ENCODE assay signal across 25 cellular contexts in the genomic region with DNA sequence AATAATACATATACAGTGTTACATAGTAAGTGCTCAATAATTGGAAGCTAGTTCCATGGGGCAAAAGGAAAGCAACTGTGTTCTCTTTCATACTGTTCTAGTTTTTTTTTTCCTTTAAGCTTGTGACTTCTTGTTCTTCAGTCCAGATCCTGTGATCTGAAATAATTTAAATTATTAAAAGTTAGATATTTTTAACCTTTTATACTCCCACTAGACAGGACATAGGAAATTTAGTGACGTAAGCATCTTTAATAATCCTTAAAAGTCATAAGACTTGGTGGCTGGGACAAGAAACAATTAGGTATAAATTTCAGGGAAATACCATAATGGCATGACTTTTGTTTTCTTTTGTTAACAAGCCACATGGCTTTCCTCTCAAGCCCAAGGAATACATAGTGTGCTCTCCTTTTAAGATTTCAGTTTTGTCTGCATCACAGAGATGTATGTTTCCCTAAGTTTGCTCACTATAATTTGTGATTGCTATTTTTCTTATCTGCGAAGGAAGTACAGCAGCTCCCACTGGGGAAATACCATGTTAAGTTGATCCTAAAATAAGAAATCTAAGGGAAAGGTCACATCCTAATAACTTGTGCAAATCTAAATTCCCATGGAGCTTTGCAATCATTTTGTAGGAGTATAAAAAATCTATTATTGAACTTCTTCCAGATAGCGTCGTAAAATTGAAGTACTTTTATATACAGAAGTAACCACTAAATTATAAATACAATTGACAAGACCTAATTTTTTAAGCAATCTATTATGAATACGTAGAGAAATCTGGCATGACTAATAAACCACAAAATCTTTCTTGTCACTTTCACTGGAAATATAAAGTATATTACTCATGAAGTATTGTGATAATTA. TPM values are rescaled to one million over a fixed set of nuclear protein-coding genes. Genes with fewer than 3 reads are reported as not detected.
DNase-seq lines count a peak whose midpoint lies in the region; ATAC-seq and TF ChIP-seq lines count a peak whose summit lies in the region.
"Had no signal": no experiment of that assay in that cellular context is flagged by ENCODE, and none has a peak within 500 bp of the region (broad histone marks: within the 10 kb centered on the region; RNA-seq: fewer than 3 reads in every experiment).

No MANE protein-coding gene starts in this region.

- H3K36me3 Mint-ChIP-seq in chondrocyte (ENCODE audit: low read depth), result peaks cover 7% of the 10 kb centered on the region
- H3K36me3 Mint-ChIP-seq: naive thymus-derived CD4-positive, alpha-beta T cell; T-cell had no signal

- no peaks in the 10 kb centered on the region for H3K9me3 Mint-ChIP-seq in chondrocyte (ENCODE audit: low read depth)
- H3K9me3 Mint-ChIP-seq: CD4-positive, alpha-beta T cell; naive thymus-derived CD4-positive, alpha-beta T cell; T-cell had no signal

- no peak overlapping the region for H3K4me3 Mint-ChIP-seq in chondrocyte (ENCODE audit: unreplicated experiment)
- H3K4me3 Mint-ChIP-seq: CD4-positive, alpha-beta T cell; naive thymus-derived CD4-positive, alpha-beta T cell; T-cell had no signal

- peaks cover 9% of the 10 kb centered on the region for H3K4me1 Mint-ChIP-seq in chondrocyte (ENCODE audit: low read depth)
- H3K4me1 Mint-ChIP-seq: T-cell had no signal

- no peak for TF ChIP-seq CTCF in chondrocyte (IDR thresholded peaks at IDR 0.05)
- TF ChIP-seq CTCF in left ventricle myocardium inferior (IDR thresholded peaks at IDR 0.05; ENCODE audit: borderline replicate concordance), result no peak
- TF ChIP-seq CTCF in spleen (IDR thresholded peaks at IDR 0.05 in 8 of 11, conservative IDR thresholded peaks at IDR 0.05 in 3 of 11), result no peak

- ATAC-seq in GM18498 (IDR thresholded peaks at IDR 0.05; ENCODE audit: unreplicated experiment) (no peak), GM21723 (IDR thresholded peaks at IDR 0.05; ENCODE audit: unreplicated experiment) (no peak), GM18907 (IDR thresholded peaks at IDR 0.05; ENCODE audit: unreplicated experiment) (no peak), HG02623 (IDR thresholded peaks at IDR 0.05; ENCODE audit: unreplicated experiment) (no peak)
- ATAC-seq: activated CD4-positive, CD25-positive, alpha-beta regulatory T cell treated with anti-CD3 and anti-CD28 coated beads, Interleukin-2, amount 50 U/mL, for 24 hours; gastroesophageal sphincter; naive thymus-derived CD4-positive, alpha-beta T cell; sciatic nerve; T-cell had no signal

- H3K27ac ChIP-seq in left ventricle myocardium inferior (replicated peaks) (peak overlapping the region; percentile 76), spleen (peak overlapping the region in 7 of 8 donors; percentile 22 to 56 (median 52))
- H3K27ac ChIP-seq: epithelial cell of prostate, gastroesophageal sphincter had no signal

- 47 to 73% (median 61%) methylated on average over 5 of the region's 5 CpGs for WGBS in spleen, 5 donors

- H3K27me3 Mint-ChIP-seq in chondrocyte (ENCODE audit: low read depth), result peaks cover 6% of the 10 kb centered on the region

- no peaks in the 10 kb centered on the region for H3K36me3 ChIP-seq in left ventricle myocardium inferior
- H3K36me3 ChIP-seq in spleen, result no peaks in the 10 kb centered on the region
- H3K36me3 ChIP-seq: gastroesophageal sphincter had no signal

- peak overlapping the region; percentile 23 for H3K27ac Mint-ChIP-seq in chondrocyte (ENCODE audit: unreplicated experiment)
- H3K27ac Mint-ChIP-seq: CD4-positive, alpha-beta T cell; naive thymus-derived CD4-positive, alpha-beta T cell; T-cell had no signal

- H3K4me1 ChIP-seq in left ventricle myocardium inferior (peaks cover 37% of the 10 kb centered on the region), spleen (peaks cover 0 to 56% (median 20%) of the 10 kb centered on the region in 6 donors)
- H3K4me1 ChIP-seq: gastroesophageal sphincter had no signal

- no peaks in the 10 kb centered on the region for H3K9me3 ChIP-seq in left ventricle myocardium inferior (replicated peaks)
- H3K9me3 ChIP-seq in spleen, result no peaks in the 10 kb centered on the region
- H3K9me3 ChIP-seq: gastroesophageal sphincter had no signal

- DNase-seq in HCEC 1CT, result peak; percentile 60
- no peak for DNase-seq in chondrocyte (ENCODE audit: low spot score)
- DNase-seq in left ventricle myocardium inferior, result no peak
- DNase-seq in spleen, result no peak
- DNase-seq: activated naive CD4-positive, alpha-beta T cell; activated T-cell treated with anti-CD3 and anti-CD28 coated beads, Interleukin-2, amount 50 U/mL, for 1 hour; CD4-positive, alpha-beta T cell; central memory CD4-positive, alpha-beta T cell; MV-4-11; naive thymus-derived CD4-positive, alpha-beta T cell; NCI-H1694; NCI-H2227 treated with DMSO at 0.1 percent for 48 hours; NCI-H774; SIG-M5; stimulated activated CD4-positive, alpha-beta T cell treated with anti-CD3 and anti-CD28 coated beads, Interleukin-15, amount 100 ng/mL, for 24 hours; T-cell had no signal

- intact Hi-C loops in left ventricle myocardium inferior (cut with micrococcal nuclease) (no loop called here), spleen (cut with DNase I; ENCODE audit: low total_unique reads) (no loop called here)

- H3K4me3 ChIP-seq in left ventricle myocardium inferior, result peak overlapping the region; percentile 5
- H3K4me3 ChIP-seq in spleen, result no peak overlapping the region
- H3K4me3 ChIP-seq: gastroesophageal sphincter had no signal

- no peaks in the 10 kb centered on the region for H3K27me3 ChIP-seq in left ventricle myocardium inferior (ENCODE audit: low read depth)
- H3K27me3 ChIP-seq in spleen (replicated peaks in 1 of 7), result no peaks in the 10 kb centered on the region

- TF ChIP-seq POLR2A in spleen (IDR thresholded peaks at IDR 0.05), result no peak

RNA-seq across cellular contexts. Expression of a gene that starts 30.1 kb away (rescaled TPM):
- total RNA-seq in chondrocyte, result 3.3 to 9.7 TPM (median 9.2 TPM) in 3 replicates
- 15.6 TPM for total RNA-seq in left ventricle myocardium inferior
- 10 to 100 TPM; 15.7 to 28.0 (median 25.2) TPM for total RNA-seq in spleen
- polyA plus RNA-seq in spleen, result 10 to 100 TPM in 1 of 3 donors, 1 to 10 TPM in 2; 5.5 to 16.1 (median 7.4) TPM
- total RNA-seq: G401 had no signal
- polyA plus RNA-seq: naive thymus-derived CD4-positive, alpha-beta T cell had no signal
